In the genomic region with DNA sequence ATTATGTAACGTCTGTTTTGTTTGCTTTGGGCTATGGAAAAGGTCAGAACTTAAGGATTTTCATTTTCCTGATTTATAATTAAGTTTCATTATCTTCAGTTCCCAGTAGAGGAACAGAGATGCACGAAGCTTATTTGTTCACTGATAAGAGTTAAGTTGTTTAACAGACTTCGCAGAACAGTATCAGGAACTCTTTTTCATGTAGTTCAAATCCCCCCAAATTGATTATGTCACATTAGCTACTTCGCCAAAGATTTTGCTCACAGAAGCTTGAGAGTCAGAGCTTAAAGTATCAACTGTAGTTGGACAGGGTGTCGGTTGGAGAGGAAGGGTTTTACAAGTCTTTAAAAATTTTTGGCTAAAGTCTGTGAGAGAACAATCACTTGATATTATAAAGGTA, we compare ENCODE assay signal across 21 cellular contexts.
"Had no signal": no experiment of that assay in that cellular context is flagged by ENCODE, and none has a peak within 500 bp of the region (broad histone marks: within the 10 kb centered on the region; RNA-seq: fewer than 3 reads in every experiment).

No MANE protein-coding gene starts in this region.

- H3K4me1 ChIP-seq: colonic mucosa had no signal

- H3K27me3 ChIP-seq: body of pancreas, colonic mucosa, esophagus muscularis mucosa, gastroesophageal sphincter, tibial artery had no signal

- ATAC-seq: activated CD4-positive, alpha-beta T cell treated with anti-CD3 and anti-CD28 coated beads for 36 hours; activated T-cell treated with anti-CD3 and anti-CD28 coated beads, Interleukin-2, amount 50 U/mL, for 72 hours; body of pancreas; gastroesophageal sphincter; left lobe of liver; naive thymus-derived CD8-positive, alpha-beta T cell; SK-N-SH treated with all-trans-retinoic acid at 6 μM for 48 hours; stimulated activated naive CD8-positive, alpha-beta T cell treated with anti-CD3 and anti-CD28 coated beads, Interleukin-15, Interleukin-2, amounts not matched to agents 100 U/mL and 50 U/mL, for 24 hours had no signal

- H3K27me3 Mint-ChIP-seq: activated B cell treated with CpG ODN at 0.5 μM for 24 hours; activated CD4-positive, alpha-beta T cell treated with anti-CD3 and anti-CD28 coated beads for 36 hours; activated naive CD8-positive, alpha-beta T cell treated with anti-CD3 and anti-CD28 coated beads, Interleukin-2, amount 10 ng/mL, durations not matched to agents 7 days and 5 days; naive thymus-derived CD8-positive, alpha-beta T cell; progenitor cell of endocrine pancreas had no signal

- H3K36me3 ChIP-seq: colonic mucosa, esophagus muscularis mucosa, gastroesophageal sphincter, tibial artery had no signal

- H3K4me3 ChIP-seq: body of pancreas, colonic mucosa, esophagus muscularis mucosa, gastroesophageal sphincter, tibial artery had no signal

- H3K9me3 ChIP-seq: body of pancreas, colonic mucosa, esophagus muscularis mucosa, gastroesophageal sphincter, tibial artery had no signal

- H3K4me3 Mint-ChIP-seq: activated B cell treated with CpG ODN at 0.5 μM for 24 hours; activated CD4-positive, alpha-beta T cell treated with anti-CD3 and anti-CD28 coated beads for 36 hours; activated naive CD4-positive, alpha-beta T cell treated with anti-CD3 and anti-CD28 coated beads for 36 hours; activated naive CD8-positive, alpha-beta T cell treated with anti-CD3 and anti-CD28 coated beads, Interleukin-2, amount 10 ng/mL, durations not matched to agents 7 days and 5 days; activated T-cell treated with anti-CD3 and anti-CD28 coated beads, Interleukin-2, amount 50 U/mL, for 72 hours; naive thymus-derived CD8-positive, alpha-beta T cell had no signal

- H3K9me3 Mint-ChIP-seq: activated B cell treated with CpG ODN at 0.5 μM for 24 hours; activated naive CD4-positive, alpha-beta T cell treated with anti-CD3 and anti-CD28 coated beads for 36 hours; activated naive CD8-positive, alpha-beta T cell treated with anti-CD3 and anti-CD28 coated beads, Interleukin-2, amount 10 ng/mL, durations not matched to agents 7 days and 5 days; activated T-cell treated with anti-CD3 and anti-CD28 coated beads, Interleukin-2, amount 50 U/mL, for 72 hours; naive thymus-derived CD8-positive, alpha-beta T cell had no signal

- DNase-seq: activated B cell treated with CpG ODN at 0.5 μM for 24 hours; activated CD4-positive, alpha-beta T cell treated with anti-CD3 and anti-CD28 coated beads for 36 hours; activated CD4-positive, alpha-beta T cell treated with anti-CD3 and anti-CD28 coated beads, Interleukin-2, amount 50 U/mL, for 48 hours; activated effector memory CD4-positive, alpha-beta T cell treated with Interleukin-2 at 50 U/mL for 16 hours; activated naive CD4-positive, alpha-beta T cell treated with anti-CD3 and anti-CD28 coated beads for 36 hours; activated naive CD8-positive, alpha-beta T cell treated with anti-CD3 and anti-CD28 coated beads, Interleukin-2, amount 10 ng/mL, durations not matched to agents 7 days and 5 days; activated T-cell treated with anti-CD3 and anti-CD28 coated beads, Interleukin-2, amount 50 U/mL, for 72 hours; amygdala; body of pancreas; central memory CD4-positive, alpha-beta T cell; colonic mucosa; head of caudate nucleus; naive thymus-derived CD8-positive, alpha-beta T cell; stimulated activated CD4-positive, alpha-beta T cell treated with anti-CD3 and anti-CD28 coated beads, Interleukin-4, amount 100 ng/mL, for 24 hours; stimulated activated naive CD8-positive, alpha-beta T cell treated with anti-CD3 and anti-CD28 coated beads, Interleukin-15, Interleukin-2, amounts not matched to agents 100 U/mL and 50 U/mL, for 24 hours; tibial artery had no signal

- H3K27ac Mint-ChIP-seq: activated B cell treated with CpG ODN at 0.5 μM for 24 hours; activated CD4-positive, alpha-beta T cell treated with anti-CD3 and anti-CD28 coated beads for 36 hours; activated naive CD4-positive, alpha-beta T cell treated with anti-CD3 and anti-CD28 coated beads for 36 hours; activated naive CD8-positive, alpha-beta T cell treated with anti-CD3 and anti-CD28 coated beads, Interleukin-2, amount 10 ng/mL, durations not matched to agents 7 days and 5 days; activated T-cell treated with anti-CD3 and anti-CD28 coated beads, Interleukin-2, amount 50 U/mL, for 72 hours; progenitor cell of endocrine pancreas had no signal

- H3K4me1 Mint-ChIP-seq: activated B cell treated with CpG ODN at 0.5 μM for 24 hours; activated CD4-positive, alpha-beta T cell treated with anti-CD3 and anti-CD28 coated beads for 36 hours had no signal

- H3K27ac ChIP-seq: colonic mucosa, esophagus muscularis mucosa had no signal
